ENCODE assay signal across 18 cellular contexts in genomic region chr6:107973594-107973993, GRCh38.
"Had no signal": no experiment of that assay in that cellular context is flagged by ENCODE, and none has a peak within 500 bp of the region (broad histone marks: within the 10 kb centered on the region; RNA-seq: fewer than 3 reads in every experiment).

No MANE protein-coding gene starts in this region.

- ATAC-seq: activated T-cell treated with anti-CD3 and anti-CD28 coated beads, Interleukin-2, amount 50 U/mL, for 4 hours; effector memory CD8-positive, alpha-beta T cell; gastroesophageal sphincter; left ventricle myocardium superior; right lobe of liver had no signal

- H3K4me1 Mint-ChIP-seq: activated naive CD4-positive, alpha-beta T cell treated with anti-CD3 and anti-CD28 coated beads, Interleukin-2, amount 50 U/mL, for 24 hours; brain had no signal

- H3K36me3 Mint-ChIP-seq: activated CD4-positive, alpha-beta memory T cell treated with anti-CD3 and anti-CD28 coated beads for 36 hours; activated naive CD4-positive, alpha-beta T cell treated with anti-CD3 and anti-CD28 coated beads, Interleukin-2, amount 50 U/mL, for 24 hours; brain had no signal

- H3K27me3 Mint-ChIP-seq: activated naive CD4-positive, alpha-beta T cell treated with anti-CD3 and anti-CD28 coated beads, Interleukin-2, amount 50 U/mL, for 24 hours; effector memory CD8-positive, alpha-beta T cell; stimulated activated naive CD8-positive, alpha-beta T cell treated with anti-CD3 and anti-CD28 coated beads, Interleukin-15, Interleukin-2, amounts not matched to agents 100 ng/mL and 50 ng/mL, for 24 hours had no signal

- H3K4me1 ChIP-seq: gastroesophageal sphincter, spleen had no signal

- H3K27ac ChIP-seq: epithelial cell of prostate, gastroesophageal sphincter, right lobe of liver, SK-N-MC, spleen had no signal

- H3K4me3 Mint-ChIP-seq: activated CD4-positive, alpha-beta memory T cell treated with anti-CD3 and anti-CD28 coated beads for 36 hours; activated naive CD4-positive, alpha-beta T cell treated with anti-CD3 and anti-CD28 coated beads, Interleukin-2, amount 50 U/mL, for 24 hours; activated T-cell treated with anti-CD3 and anti-CD28 coated beads, Interleukin-2, amount 50 U/mL, for 4 hours; brain; dendritic cell treated with granulocyte-macrophage colony-stimulating factor and Interleukin-4, amounts not matched to agents 40 ng/mL and 50 ng/mL, for 4 days; effector memory CD8-positive, alpha-beta T cell; stimulated activated naive CD8-positive, alpha-beta T cell treated with anti-CD3 and anti-CD28 coated beads, Interleukin-15, Interleukin-2, amounts not matched to agents 100 ng/mL and 50 ng/mL, for 24 hours had no signal

- H3K27ac Mint-ChIP-seq: activated CD4-positive, alpha-beta memory T cell treated with anti-CD3 and anti-CD28 coated beads for 36 hours; activated naive CD4-positive, alpha-beta T cell treated with anti-CD3 and anti-CD28 coated beads, Interleukin-2, amount 50 U/mL, for 24 hours; brain; dendritic cell treated with granulocyte-macrophage colony-stimulating factor and Interleukin-4, amounts not matched to agents 40 ng/mL and 50 ng/mL, for 4 days; stimulated activated naive CD8-positive, alpha-beta T cell treated with anti-CD3 and anti-CD28 coated beads, Interleukin-15, Interleukin-2, amounts not matched to agents 100 ng/mL and 50 ng/mL, for 24 hours had no signal

- FAIRE-seq: kidney had no signal

- H3K27me3 ChIP-seq: gastroesophageal sphincter, right lobe of liver, spleen had no signal

- H3K4me3 ChIP-seq: gastroesophageal sphincter, right lobe of liver, SK-N-MC, spleen had no signal

- DNase-seq: activated CD4-positive, alpha-beta memory T cell treated with anti-CD3 and anti-CD28 coated beads for 36 hours; activated CD4-positive, CD25-positive, alpha-beta regulatory T cell treated with anti-CD3 and anti-CD28 coated beads, Interleukin-2, amount 50 U/mL, for 72 hours; activated effector memory CD4-positive, alpha-beta T cell treated with anti-CD3 and anti-CD28 coated beads, Interleukin-2, amount 50 U/mL, for 16 hours; activated T-cell treated with anti-CD3 and anti-CD28 coated beads, Interleukin-2, amount 50 U/mL, for 4 hours; amniotic stem cell; effector memory CD8-positive, alpha-beta T cell; kidney; left ventricle myocardium superior; mesenchymal stem cell; right lobe of liver; spleen had no signal

- H3K36me3 ChIP-seq: gastroesophageal sphincter, right lobe of liver, spleen had no signal

- H3K9me3 ChIP-seq: gastroesophageal sphincter, right lobe of liver, spleen had no signal

- H3K9me3 Mint-ChIP-seq: activated CD4-positive, alpha-beta memory T cell treated with anti-CD3 and anti-CD28 coated beads for 36 hours; activated naive CD4-positive, alpha-beta T cell treated with anti-CD3 and anti-CD28 coated beads, Interleukin-2, amount 50 U/mL, for 24 hours; activated T-cell treated with anti-CD3 and anti-CD28 coated beads, Interleukin-2, amount 50 U/mL, for 4 hours; brain; dendritic cell treated with granulocyte-macrophage colony-stimulating factor and Interleukin-4, amounts not matched to agents 40 ng/mL and 50 ng/mL, for 4 days; effector memory CD8-positive, alpha-beta T cell; stimulated activated naive CD8-positive, alpha-beta T cell treated with anti-CD3 and anti-CD28 coated beads, Interleukin-15, Interleukin-2, amounts not matched to agents 100 ng/mL and 50 ng/mL, for 24 hours had no signal
